Comparison of ENCODE assay signal across 29 cellular contexts in genomic region chr6:641225-641985, GRCh38. TPM values are rescaled to one million over a fixed set of nuclear protein-coding genes. Genes with fewer than 3 reads are reported as not detected.
"Had no signal": no experiment of that assay in that cellular context is flagged by ENCODE, and none has a peak within 500 bp of the region (broad histone marks: within the 10 kb centered on the region; RNA-seq: fewer than 3 reads in every experiment).

No MANE protein-coding gene starts in this region.

- DNase-seq: colonic mucosa; effector memory CD4-positive, alpha-beta T cell; esophagus squamous epithelium; foreskin melanocyte; glutamatergic neuron; heart right ventricle; hippocampal formation; immature natural killer cell; islet precursor cell; kidney glomerular epithelial cell; left colon; left ventricle myocardium inferior; lower lobe of right lung; naive thymus-derived CD8-positive, alpha-beta T cell; occipital lobe; pancreas; right lobe of liver; small intestine; stimulated activated CD4-positive, alpha-beta T cell treated with anti-CD3 and anti-CD28 coated beads, Interleukin-15, amount 100 ng/mL, for 24 hours; stimulated activated CD4-positive, alpha-beta T cell treated with anti-CD3 and anti-CD28 coated beads, Interleukin-2, amount 100 ng/mL, for 48 hours; stimulated activated naive B cell treated with anti-CD40 and anti-IgM and Interleukin-4, amounts not matched to agents 10 μg/mL and 1 μg/mL and 100 μg/mL, for 72 hours; transverse colon; upper lobe of right lung had no signal

- H3K36me3 ChIP-seq: colonic mucosa, right lobe of liver, thoracic aorta, transverse colon had no signal

- H3K4me1 ChIP-seq: colonic mucosa, lower lobe of right lung, pancreas, transverse colon, upper lobe of right lung, vagina had no signal

- H3K4me3 ChIP-seq: colonic mucosa, esophagus squamous epithelium, heart right ventricle, left ventricle myocardium inferior, lower lobe of right lung, pancreas, right lobe of liver, thoracic aorta, transverse colon, upper lobe of right lung, vagina had no signal

- H3K9me3 ChIP-seq: colonic mucosa, esophagus squamous epithelium, lower lobe of right lung, pancreas, right lobe of liver, thoracic aorta, transverse colon, upper lobe of right lung, vagina had no signal

- ATAC-seq: heart right ventricle; left colon; lower lobe of right lung; naive thymus-derived CD8-positive, alpha-beta T cell; pancreas; right lobe of liver; stimulated activated naive B cell treated with anti-CD40 and anti-IgM and Interleukin-4, amounts not matched to agents 10 μg/mL and 1 μg/mL and 100 μg/mL, for 72 hours; upper lobe of right lung had no signal

- H3K27me3 ChIP-seq: colonic mucosa, esophagus squamous epithelium, heart right ventricle, pancreas, right lobe of liver, transverse colon, upper lobe of right lung, vagina had no signal

- H3K27me3 Mint-ChIP-seq: dendritic cell treated with granulocyte-macrophage colony-stimulating factor and Interleukin-4, amounts not matched to agents 40 ng/mL and 50 ng/mL, for 4 days; naive thymus-derived CD8-positive, alpha-beta T cell; stimulated activated naive B cell treated with anti-CD40 and anti-IgM and Interleukin-4, amounts not matched to agents 10 μg/mL and 1 μg/mL and 100 μg/mL, for 72 hours; stimulated activated naive CD8-positive, alpha-beta T cell treated with anti-CD3 and anti-CD28 coated beads, Interleukin-15, Interleukin-2, amounts not matched to agents 100 ng/mL and 50 ng/mL, for 24 hours had no signal

- H3K27ac ChIP-seq: colonic mucosa, heart right ventricle, left ventricle myocardium inferior, lower lobe of right lung, pancreas, right lobe of liver, thoracic aorta, transverse colon, upper lobe of right lung, vagina had no signal

- H3K4me3 Mint-ChIP-seq: dendritic cell treated with granulocyte-macrophage colony-stimulating factor and Interleukin-4, amounts not matched to agents 40 ng/mL and 50 ng/mL, for 4 days; immature natural killer cell; naive thymus-derived CD8-positive, alpha-beta T cell; stimulated activated naive B cell treated with anti-CD40 and anti-IgM and Interleukin-4, amounts not matched to agents 10 μg/mL and 1 μg/mL and 100 μg/mL, for 72 hours; stimulated activated naive CD8-positive, alpha-beta T cell treated with anti-CD3 and anti-CD28 coated beads, Interleukin-15, Interleukin-2, amounts not matched to agents 100 ng/mL and 50 ng/mL, for 24 hours had no signal

- H3K9me3 Mint-ChIP-seq: immature natural killer cell; stimulated activated naive CD8-positive, alpha-beta T cell treated with anti-CD3 and anti-CD28 coated beads, Interleukin-15, Interleukin-2, amounts not matched to agents 100 ng/mL and 50 ng/mL, for 24 hours had no signal

- H3K27ac Mint-ChIP-seq: dendritic cell treated with granulocyte-macrophage colony-stimulating factor and Interleukin-4, amounts not matched to agents 40 ng/mL and 50 ng/mL, for 4 days; immature natural killer cell; stimulated activated naive B cell treated with anti-CD40 and anti-IgM and Interleukin-4, amounts not matched to agents 10 μg/mL and 1 μg/mL and 100 μg/mL, for 72 hours; stimulated activated naive CD8-positive, alpha-beta T cell treated with anti-CD3 and anti-CD28 coated beads, Interleukin-15, Interleukin-2, amounts not matched to agents 100 ng/mL and 50 ng/mL, for 24 hours had no signal

RNA-seq across cellular contexts. Expression of gene HUS1B, which starts 15.5 kb away (rescaled TPM):
- total RNA-seq: epithelial cell of proximal tubule, left ventricle myocardium inferior, myocyte had no signal
